ENCODE assay signal across 8 cellular contexts in genomic region chr10:100009793-100010676, GRCh38. TPM values are rescaled to one million over a fixed set of nuclear protein-coding genes. Genes with fewer than 3 reads are reported as not detected.
DNase-seq lines count a peak whose midpoint lies in the region; ATAC-seq and TF ChIP-seq lines count a peak whose summit lies in the region.

Gene DNMBP (minus strand): TSS chr10:100009947. CDS start chr10:99972124, 37,823 bp downstream.

- ATAC-seq in GM21423 (IDR thresholded peaks at IDR 0.05; ENCODE audit: unreplicated experiment) (peak; percentile 66), gastroesophageal sphincter (peak; percentile 96)

- no peaks in the 10 kb centered on the region for H3K9me3 ChIP-seq in HUES64 (ENCODE audit: insufficient read depth, low read depth, low read length)
- H3K9me3 ChIP-seq in SJCRH30 (replicated peaks): no peaks in the 10 kb centered on the region
- no peaks in the 10 kb centered on the region for H3K9me3 ChIP-seq in gastroesophageal sphincter
- H3K9me3 ChIP-seq in neutrophil: no peaks in the 10 kb centered on the region

- H3K27me3 ChIP-seq in HUES64 (ENCODE audit: insufficient read depth, low read length) (peaks cover 12% of the 10 kb centered on the region), SJCRH30 (no peaks in the 10 kb centered on the region), gastroesophageal sphincter (no peaks in the 10 kb centered on the region), neutrophil (no peaks in the 10 kb centered on the region)

- H3K4me3 ChIP-seq in HUES64 (ENCODE audit: low read length): peak within 1 kb of the TSS; percentile 77
- H3K4me3 ChIP-seq in SJCRH30: peak within 1 kb of the TSS; percentile 90
- peak within 1 kb of the TSS; percentile 63 to 72 for H3K4me3 ChIP-seq in gastroesophageal sphincter
- H3K4me3 ChIP-seq in neutrophil (ENCODE audit: low read depth in 1 of 2, low read length in 1 of 2): peak within 1 kb of the TSS; percentile 72 to 85

- H3K27ac ChIP-seq in HUES64 (ENCODE audit: low read depth, low read length) (no peak within 1 kb of the TSS), SJCRH30 (peak within 1 kb of the TSS; percentile 50; the same call in 1 of the 2 replicates), gastroesophageal sphincter (peak within 1 kb of the TSS; percentile 67 to 94 (median 90)), neutrophil (peak within 1 kb of the TSS; percentile 80)

- peak; percentile 53 to 78 for TF ChIP-seq POLR2A in gastroesophageal sphincter (IDR thresholded peaks at IDR 0.05)

- peaks cover 12% of the 10 kb centered on the region for H3K4me1 ChIP-seq in HUES64 (ENCODE audit: insufficient read depth, low read length)
- H3K4me1 ChIP-seq in SJCRH30: peaks cover 13% of the 10 kb centered on the region
- H3K4me1 ChIP-seq in gastroesophageal sphincter: peaks cover 0 to 51% (median 33%) of the 10 kb centered on the region in 3 donors
- peaks cover 33 to 36% of the 10 kb centered on the region in 2 experiments for H3K4me1 ChIP-seq in neutrophil (ENCODE audit: control insufficient read depth in 1 of 2, insufficient read depth in 1 of 2, low read depth in 1 of 2, low read length in 1 of 2)

- H3K9ac ChIP-seq in HUES64 (ENCODE audit: low read depth, low read length): peak within 1 kb of the TSS; percentile 67; the same call in 1 of the 2 replicates

- WGBS in HUES64: 6% methylated on average over 86 of the region's 86 CpGs
- 4 to 11% methylated on average over 8 to 13 of the region's 86 CpGs for WGBS in gastroesophageal sphincter (ENCODE audit: low coverage in 1 of 2), 2 donors

- TF ChIP-seq CTCF in gastroesophageal sphincter (IDR thresholded peaks at IDR 0.05) (peak; percentile 37 to 86 (median 73)), neutrophil (IDR thresholded peaks at IDR 0.05) (no peak), subcutaneous adipose tissue (IDR thresholded peaks at IDR 0.05; ENCODE audit: low read depth) (no peak)

- no peak for TF ChIP-seq EP300 in gastroesophageal sphincter (IDR thresholded peaks at IDR 0.05)

- DNase-seq in DMS53 treated with DMSO at 0.1 percent for 48 hours (lab: John Stamatoyannopoulos, UW; ENCODE audit: unreplicated experiment) (peak; percentile 76), SJCRH30 (peak; percentile 82 to 88)
- peak; percentile 84 for DNase-seq in activated naive CD4-positive, alpha-beta T cell treated with Interleukin-2 at 50 U/mL for 16 hours

- H3K36me3 ChIP-seq in HUES64 (ENCODE audit: insufficient read depth, low read length) (no peaks in the 10 kb centered on the region), SJCRH30 (no peaks in the 10 kb centered on the region), gastroesophageal sphincter (no peaks in the 10 kb centered on the region), neutrophil (no peaks in the 10 kb centered on the region)

RNA-seq across cellular contexts. Expression of gene DNMBP, which starts in this region (rescaled TPM):
- 13.0 TPM for polyA plus RNA-seq in HUES64 (2013, experiment 1 of 2)
- 14.2 TPM for polyA plus RNA-seq in HUES64 (2013, experiment 2 of 2)
- total RNA-seq in SJCRH30 (2014; rRNA removed; shearing (Covaris generic)): 6.4 and 6.9 TPM in 2 replicates
- total RNA-seq in gastroesophageal sphincter (10 to 100 TPM; 17.9 to 37.6 (median 20.6) TPM), subcutaneous adipose tissue (10 to 100 TPM; 20.9 to 23.3 (median 21.5) TPM)

Comparison
In these comparisons a context has a peak if more than half of its experiments do, and no peak if none do; other contexts are left out.
1. CTCF ChIP-seq: peak in gastroesophageal sphincter (4 of 4); none in neutrophil (single experiment) and subcutaneous adipose tissue (single experiment).
2. Peak in every context shown above with its lines, with median percentiles within 50 percentile points of each other: DNase-seq and H3K4me3 ChIP-seq.